Comparison of ENCODE assay signal across 8 cellular contexts in the genomic region with DNA sequence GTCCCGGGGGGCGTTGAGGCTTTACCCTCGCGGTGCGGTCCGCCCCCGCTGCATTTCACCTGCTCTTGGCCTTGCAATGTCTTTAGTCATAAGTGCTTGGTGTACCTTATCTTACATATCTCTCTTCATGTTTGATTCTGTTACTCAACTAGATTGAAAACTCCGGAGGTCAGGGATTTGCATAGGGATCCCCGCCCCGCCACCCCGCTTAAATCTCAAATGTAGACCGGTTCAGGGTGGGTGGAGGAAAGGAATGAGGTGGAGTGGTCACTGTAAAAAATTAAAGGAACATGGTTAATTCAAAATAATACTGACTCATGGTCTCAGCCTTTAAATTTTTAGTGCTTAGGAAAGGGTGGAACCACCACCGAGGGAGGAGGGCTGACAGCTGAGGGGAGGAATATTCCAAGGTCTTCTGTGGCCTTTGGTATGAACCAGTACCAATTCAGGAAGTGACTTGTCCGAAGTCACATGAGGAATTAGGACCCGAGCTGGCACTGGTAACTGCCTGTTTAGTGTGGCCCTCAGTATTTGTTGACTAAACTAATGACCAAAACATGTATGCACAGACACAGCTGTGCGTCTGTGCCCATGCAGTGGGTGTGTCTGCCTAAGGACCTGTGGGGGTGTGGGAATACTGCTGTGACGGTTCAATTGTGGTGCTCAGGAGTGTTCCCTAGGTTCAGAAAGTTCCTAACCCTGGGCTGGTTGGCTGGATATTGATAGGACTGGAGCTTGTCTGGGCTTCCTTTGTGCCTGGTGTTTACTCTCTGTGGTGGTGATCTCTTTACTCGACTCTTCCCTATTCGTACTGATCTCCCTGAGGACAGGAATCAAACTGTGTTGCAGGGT. TPM values are rescaled to one million over a fixed set of nuclear protein-coding genes. Genes with fewer than 3 reads are reported as not detected.
DNase-seq lines count a peak whose midpoint lies in the region; ATAC-seq, FAIRE-seq and TF ChIP-seq lines count a peak whose summit lies in the region.

No MANE protein-coding gene starts in this region.

- peaks cover 0 to 8% (median 0%) of the 10 kb centered on the region in 3 donors for H3K36me3 Mint-ChIP-seq in immature natural killer cell

- no peaks in the 10 kb centered on the region for H3K9me3 Mint-ChIP-seq in immature natural killer cell

- ATAC-seq in HG03354 (IDR thresholded peaks at IDR 0.05; ENCODE audit: poor library complexity, severe bottlenecking, unreplicated experiment) (peak; percentile 48), body of pancreas (peak; percentile 28)

- peaks cover 29% of the 10 kb centered on the region for H3K4me1 ChIP-seq in body of pancreas

- POLR2A ChIA-PET in RWPE1 (lab: Yijun Ruan, JAX; ENCODE audit: low non-redundant PET): no interaction called here

- H3K27ac Mint-ChIP-seq in immature natural killer cell: peak overlapping the region; percentile 95 to 100 (median 97)

- H3K36me3 ChIP-seq in body of pancreas (replicated peaks in 1 of 2; ENCODE audit: insufficient read depth in 1 of 2, low read depth in 2 of 2): no peaks in the 10 kb centered on the region

- no peak for TF ChIP-seq CTCF in RWPE1 (conservative IDR thresholded peaks at IDR 0.05; ENCODE audit: low read depth)
- TF ChIP-seq CTCF in body of pancreas (IDR thresholded peaks at IDR 0.05): no peak

- peak in 2 of 3 donors; percentile 32 to 37 for TF ChIP-seq POLR2A in body of pancreas (IDR thresholded peaks at IDR 0.05)

- FAIRE-seq in GM19239 (lab: Jason Lieb, UNC): peak; percentile 55

- 0 to 1% methylated on average over 18 to 19 of the region's 19 CpGs for WGBS in body of pancreas, 2 donors

- no peaks in the 10 kb centered on the region for H3K27me3 ChIP-seq in body of pancreas

- peaks cover 44 to 59% of the 10 kb centered on the region in 2 donors for H3K4me1 Mint-ChIP-seq in immature natural killer cell

- peak overlapping the region; percentile 93 to 98 (median 97) for H3K4me3 Mint-ChIP-seq in immature natural killer cell

- H3K27ac ChIP-seq in RWPE1 (peak overlapping the region; percentile 96), body of pancreas (peak overlapping the region; percentile 77 to 95 (median 93))

- DNase-seq in CD1c-positive myeloid dendritic cell (ENCODE audit: extremely low spot score): peak; percentile 86
- DNase-seq in GM19239 (ENCODE audit: insufficient read length, low spot score): no peak
- DNase-seq in RWPE1 (ENCODE audit: low spot score): peak; percentile 29
- peak; percentile 35 to 64 (median 45) for DNase-seq in body of pancreas
- DNase-seq in immature natural killer cell: peak; percentile 6 to 19 (median 13)
- peak; percentile 58 for DNase-seq in stimulated activated CD4-positive, alpha-beta T cell treated with anti-CD3 and anti-CD28 coated beads, Interleukin-15, amount 100 ng/mL, for 24 hours
- no peak for DNase-seq in NCI-H2171 (lab: John Stamatoyannopoulos, UW)

- intact Hi-C loops in body of pancreas (cut with DNase I): no loop called here

- no peaks in the 10 kb centered on the region for H3K9me3 ChIP-seq in body of pancreas

- CTCF ChIA-PET in RWPE1 (lab: Yijun Ruan, JAX): interaction anchor here (0.5 to 0.7 kb wide), 2 partner anchors 13 to 62 kb away, joined by 3 read pairs; a partner anchor contains a TSS

- peaks cover 4 to 20% (median 12%) of the 10 kb centered on the region in 3 donors for H3K27me3 Mint-ChIP-seq in immature natural killer cell (ENCODE audit: low read depth in 3 of 3)

- H3K4me3 ChIP-seq in body of pancreas: peak overlapping the region; percentile 61 to 94

RNA-seq across cellular contexts. Expression of a gene that starts 1.0 kb away (rescaled TPM):
- 10 to 100 TPM; 22.4 to 35.0 TPM for total RNA-seq in body of pancreas
- polyA plus RNA-seq in immature natural killer cell: 100 to 1,000 TPM in 2 of 3 donors, 10 to 100 TPM in 1; 84.6 to 146 (median 112) TPM

RNA-seq across cellular contexts. Expression of a gene that starts 12.9 kb away (rescaled TPM):
- 10 to 100 TPM; 39.7 to 56.7 TPM for total RNA-seq in body of pancreas
- polyA plus RNA-seq in immature natural killer cell: 10 to 100 TPM; 20.3 to 47.0 (median 23.6) TPM

Comparison
In these comparisons a context has a peak if more than half of its experiments do, and no peak if none do; other contexts are left out.
1. DNase-seq: peak in CD1c-positive myeloid dendritic cell (single experiment), RWPE1 (single experiment), body of pancreas (4 of 4), immature natural killer cell (3 of 3) and stimulated activated CD4-positive, alpha-beta T cell treated with anti-CD3 and anti-CD28 coated beads, Interleukin-15, amount 100 ng/mL, for 24 hours (single experiment); none in GM19239 (single experiment) and NCI-H2171 (single experiment).